ENCODE assay signal across 13 cellular contexts in genomic region chr21:33373451-33373850, GRCh38. TPM values are rescaled to one million over a fixed set of nuclear protein-coding genes. Genes with fewer than 3 reads are reported as not detected.
A peak's percentile ranks its signal among the peaks of the same experiment; 100 is the strongest.
DNase-seq lines count a peak whose midpoint lies in the region; ATAC-seq, FAIRE-seq and TF ChIP-seq lines count a peak whose summit lies in the region.
"Had no signal": no experiment of that assay in that cellular context is flagged by ENCODE, and none has a peak within 500 bp of the region (broad histone marks: within the 10 kb centered on the region; RNA-seq: fewer than 3 reads in every experiment).

No MANE protein-coding gene starts in this region.

- dilution Hi-C loops in endothelial cell of umbilical vein (cut with MboI; ENCODE audit: extremely low pct_ligation_motif_present, low sequenced_read_pairs), result no loop called here

- H3K9me3 ChIP-seq in BLaER1, result peaks cover 16% of the 10 kb centered on the region
- no peaks in the 10 kb centered on the region for H3K9me3 ChIP-seq in endothelial cell of umbilical vein (replicated peaks; ENCODE audit: control insufficient read depth, insufficient read depth, low read length)
- H3K9me3 ChIP-seq: pancreas had no signal

- H3K27me3 Mint-ChIP-seq in IgD-negative memory B cell, result peaks cover 6% of the 10 kb centered on the region

- H3K36me3 Mint-ChIP-seq in IgD-negative memory B cell, result no peaks in the 10 kb centered on the region

- H3K9me3 Mint-ChIP-seq in IgD-negative memory B cell, result peaks cover 0 to 1% (median 0%) of the 10 kb centered on the region in 3 donors
- H3K9me3 Mint-ChIP-seq: activated T-cell treated with anti-CD3 and anti-CD28 coated beads, Interleukin-2, amount 50 U/mL, for 4 hours had no signal

- POLR2A ChIA-PET in endothelial cell of umbilical vein (lab: Charles Lee), result no interaction called here

- no peaks in the 10 kb centered on the region for H3K79me2 ChIP-seq in endothelial cell of umbilical vein (ENCODE audit: control insufficient read depth, insufficient read depth, low read length)

- H3K4me1 ChIP-seq in BLaER1, result peaks cover 27% of the 10 kb centered on the region
- H3K4me1 ChIP-seq in endothelial cell of umbilical vein (ENCODE audit: control insufficient read depth, extremely low read depth, insufficient read depth, low read length), result peaks cover 12% of the 10 kb centered on the region

- no peak for TF ChIP-seq POLR2A in endothelial cell of umbilical vein (IDR thresholded peaks at IDR 0.05; ENCODE audit: low read depth, low read length)

- H3K4me1 Mint-ChIP-seq in IgD-negative memory B cell, result peaks cover 32 to 50% (median 41%) of the 10 kb centered on the region in 3 donors
- H3K4me1 Mint-ChIP-seq: endodermal cell had no signal

- intact Hi-C loops in endothelial cell of umbilical vein (cut with micrococcal nuclease), result no loop called here
- intact Hi-C loops in sciatic nerve (cut with DNase I), result loop anchor here (10.0 kb wide), 1 partner anchor 169 kb away; no protein-coding TSS in a partner anchor

- no peak for TF ChIP-seq CTCF in endothelial cell of umbilical vein (IDR thresholded peaks at IDR 0.05; ENCODE audit: extremely low read depth in 1 of 2, insufficient read depth in 1 of 2, low read depth in 1 of 2, low read length in 2 of 2)

- H3K9ac ChIP-seq in BLaER1 (no peak overlapping the region), endothelial cell of umbilical vein (replicated peaks; ENCODE audit: extremely low read depth, insufficient read depth, low read length) (no peak overlapping the region)

- H2AFZ ChIP-seq in endothelial cell of umbilical vein (ENCODE audit: low read depth, low read length), result peak overlapping the region; percentile 7

- H4K20me1 ChIP-seq in BLaER1, result no peaks in the 10 kb centered on the region
- H4K20me1 ChIP-seq in endothelial cell of umbilical vein (replicated peaks; ENCODE audit: control insufficient read depth, extremely low read depth, insufficient read depth, low read length), result no peaks in the 10 kb centered on the region

- peak overlapping the region; percentile 70 for H3K4me2 ChIP-seq in BLaER1
- no peak overlapping the region for H3K4me2 ChIP-seq in endothelial cell of umbilical vein (ENCODE audit: insufficient read depth, low read length)

- CTCF ChIA-PET in endothelial cell of umbilical vein (lab: Charles Lee), result interaction anchor here (1.1 to 2.3 kb wide), 3 partner anchors 12 to 176 kb away, joined by 5 to 14 read pairs (median 12); no protein-coding TSS in a partner anchor

- H3K4me3 ChIP-seq in BLaER1 (no peak overlapping the region), endothelial cell of umbilical vein (replicated peaks in 1 of 3; ENCODE audit: insufficient read depth in 1 of 3, low read depth in 1 of 3, low read length in 3 of 3) (no peak overlapping the region)
- H3K4me3 ChIP-seq: pancreas had no signal

- no peak for ATAC-seq in sciatic nerve
- no peak for ATAC-seq in GM18511 (IDR thresholded peaks at IDR 0.05; ENCODE audit: unreplicated experiment)
- ATAC-seq: activated CD4-positive, alpha-beta T cell treated with anti-CD3 and anti-CD28 coated beads for 36 hours; activated T-cell treated with anti-CD3 and anti-CD28 coated beads, Interleukin-2, amount 50 U/mL, for 4 hours had no signal

- FAIRE-seq in endothelial cell of umbilical vein (lab: Jason Lieb, UNC), result no peak
- FAIRE-seq: pancreas had no signal

- H3K27me3 ChIP-seq in BLaER1, result no peaks in the 10 kb centered on the region
- H3K27me3 ChIP-seq in endothelial cell of umbilical vein (ENCODE audit: control insufficient read depth in 2 of 2, insufficient read depth in 2 of 2, low read length in 2 of 2), result no peaks in the 10 kb centered on the region

- no TSS peak for BruUV-seq in endothelial cell of umbilical vein (replicated peaks; lab: Mats Ljungman, UMichigan)

- no peaks in the 10 kb centered on the region for H3K36me3 ChIP-seq in BLaER1
- no peaks in the 10 kb centered on the region for H3K36me3 ChIP-seq in endothelial cell of umbilical vein (ENCODE audit: control insufficient read depth in 2 of 2, extremely low read depth in 1 of 2, insufficient read depth in 2 of 2, low read length in 2 of 2)
- H3K36me3 ChIP-seq: pancreas had no signal

- no peak for DNase-seq in endothelial cell of umbilical vein (ENCODE audit: low read depth, low spot score)
- DNase-seq in sciatic nerve (ENCODE audit: low spot score), result peak; percentile 30
- no peak for DNase-seq in NCI-H2107 treated with DMSO at 0.1 percent for 48 hours (lab: John Stamatoyannopoulos, UW; ENCODE audit: unreplicated experiment)
- DNase-seq in NCI-H748 (lab: John Stamatoyannopoulos, UW; ENCODE audit: unreplicated experiment), result no peak
- DNase-seq in AG08396 (ENCODE audit: low spot score), result no peak
- DNase-seq: activated CD4-positive, alpha-beta T cell treated with anti-CD3 and anti-CD28 coated beads for 36 hours; activated T-cell treated with anti-CD3 and anti-CD28 coated beads, Interleukin-2, amount 50 U/mL, for 4 hours; endodermal cell; pancreas; T-helper 1 cell had no signal

- H3K27ac Mint-ChIP-seq in IgD-negative memory B cell, result peak overlapping the region; percentile 94 to 99 (median 95)
- H3K27ac Mint-ChIP-seq: activated CD4-positive, alpha-beta T cell treated with anti-CD3 and anti-CD28 coated beads for 36 hours; endodermal cell had no signal

- H3K9me1 ChIP-seq in endothelial cell of umbilical vein (replicated peaks; ENCODE audit: control insufficient read depth, extremely low read depth, insufficient read depth, low read length), result no peaks in the 10 kb centered on the region

- peak overlapping the region; percentile 56 to 92 (median 87) for H3K4me3 Mint-ChIP-seq in IgD-negative memory B cell
- H3K4me3 Mint-ChIP-seq: activated CD4-positive, alpha-beta T cell treated with anti-CD3 and anti-CD28 coated beads for 36 hours; activated T-cell treated with anti-CD3 and anti-CD28 coated beads, Interleukin-2, amount 50 U/mL, for 4 hours; endodermal cell had no signal

- H3K27ac ChIP-seq in BLaER1, result peak overlapping the region; percentile 16; the same call in 1 of the 2 replicates
- H3K27ac ChIP-seq in endothelial cell of umbilical vein (ENCODE audit: insufficient read depth, low read depth, low read length), result no peak overlapping the region

TF ChIP-seq in endothelial cell of umbilical vein, 7 proteins besides CTCF, POLR2A, EP300 and RAD21:
- TF ChIP-seq JUN (IDR thresholded peaks at IDR 0.05; ENCODE audit: borderline replicate concordance, insufficient read depth, insufficient read length, low read depth), result no peak
- TF ChIP-seq MYC (IDR thresholded peaks at IDR 0.05; ENCODE audit: low read depth, low read length), result no peak
- no peak for TF ChIP-seq GATA2 (IDR thresholded peaks at IDR 0.05; ENCODE audit: insufficient read depth, insufficient read length, low read depth, low read length)
- TF ChIP-seq POLR2AphosphoS5 (IDR thresholded peaks at IDR 0.05; ENCODE audit: insufficient read depth, low read depth, low read length), result no peak
- no peak for TF ChIP-seq MAX (IDR thresholded peaks at IDR 0.05; ENCODE audit: insufficient read depth, insufficient read length)
- TF ChIP-seq FOS (IDR thresholded peaks at IDR 0.05; ENCODE audit: borderline replicate concordance, insufficient read depth, low read length), result no peak
- TF ChIP-seq EZH2 (IDR thresholded peaks at IDR 0.05; ENCODE audit: borderline replicate concordance, low read depth, low read length, severe bottlenecking), result no peak

RNA-seq across cellular contexts. Expression of gene IFNGR2, which starts 29.8 kb away (rescaled TPM):
- polyA plus RNA-seq in IgD-negative memory B cell (131 TPM), endothelial cell of umbilical vein (44.2 and 55.3 TPM in 2 replicates)
- total RNA-seq in endothelial cell of umbilical vein (46.1 and 47.3 TPM in 2 replicates), sciatic nerve (70.1 TPM)
- polyA plus RNA-seq in endothelial cell of umbilical vein (2011; cell fraction: cytosol; rRNA removed), result 51.0 and 58.8 TPM in 2 replicates
- 24.2 and 29.2 TPM in 2 replicates for polyA plus RNA-seq in endothelial cell of umbilical vein (2011; cell fraction: nucleus; rRNA removed)
- polyA plus RNA-seq in endothelial cell of umbilical vein (2012), result 62.2 and 72.5 TPM in 2 replicates
- polyA minus RNA-seq in endothelial cell of umbilical vein, result 61.8 and 65.3 TPM in 2 replicates
- polyA minus RNA-seq in endothelial cell of umbilical vein (2011; cell fraction: cytosol; rRNA and poly(A)+ RNA removed), result 29.3 TPM
- 12.1 and 15.9 TPM in 2 replicates for polyA minus RNA-seq in endothelial cell of umbilical vein (2011; cell fraction: nucleus; rRNA and poly(A)+ RNA removed)

RNA-seq across cellular contexts. Expression of gene IFNAR1, which starts 48.7 kb away (rescaled TPM):
- polyA plus RNA-seq in IgD-negative memory B cell (93.6 TPM), endothelial cell of umbilical vein (7.1 and 16.2 TPM in 2 replicates)
- total RNA-seq in endothelial cell of umbilical vein (44.6 and 47.8 TPM in 2 replicates), sciatic nerve (61.7 TPM)
- 11.2 and 12.4 TPM in 2 replicates for polyA plus RNA-seq in endothelial cell of umbilical vein (2011; cell fraction: cytosol; rRNA removed)
- polyA plus RNA-seq in endothelial cell of umbilical vein (2011; cell fraction: nucleus; rRNA removed), result 5.2 and 6.0 TPM in 2 replicates
- 29.5 and 38.8 TPM in 2 replicates for polyA plus RNA-seq in endothelial cell of umbilical vein (2012)
- 15.3 and 16.2 TPM in 2 replicates for polyA minus RNA-seq in endothelial cell of umbilical vein
- polyA minus RNA-seq in endothelial cell of umbilical vein (2011; cell fraction: cytosol; rRNA and poly(A)+ RNA removed), result 16.2 TPM
- polyA minus RNA-seq in endothelial cell of umbilical vein (2011; cell fraction: nucleus; rRNA and poly(A)+ RNA removed), result 8.9 and 10.4 TPM in 2 replicates
